ENCODE assay signal across 12 cellular contexts in the genomic region with DNA sequence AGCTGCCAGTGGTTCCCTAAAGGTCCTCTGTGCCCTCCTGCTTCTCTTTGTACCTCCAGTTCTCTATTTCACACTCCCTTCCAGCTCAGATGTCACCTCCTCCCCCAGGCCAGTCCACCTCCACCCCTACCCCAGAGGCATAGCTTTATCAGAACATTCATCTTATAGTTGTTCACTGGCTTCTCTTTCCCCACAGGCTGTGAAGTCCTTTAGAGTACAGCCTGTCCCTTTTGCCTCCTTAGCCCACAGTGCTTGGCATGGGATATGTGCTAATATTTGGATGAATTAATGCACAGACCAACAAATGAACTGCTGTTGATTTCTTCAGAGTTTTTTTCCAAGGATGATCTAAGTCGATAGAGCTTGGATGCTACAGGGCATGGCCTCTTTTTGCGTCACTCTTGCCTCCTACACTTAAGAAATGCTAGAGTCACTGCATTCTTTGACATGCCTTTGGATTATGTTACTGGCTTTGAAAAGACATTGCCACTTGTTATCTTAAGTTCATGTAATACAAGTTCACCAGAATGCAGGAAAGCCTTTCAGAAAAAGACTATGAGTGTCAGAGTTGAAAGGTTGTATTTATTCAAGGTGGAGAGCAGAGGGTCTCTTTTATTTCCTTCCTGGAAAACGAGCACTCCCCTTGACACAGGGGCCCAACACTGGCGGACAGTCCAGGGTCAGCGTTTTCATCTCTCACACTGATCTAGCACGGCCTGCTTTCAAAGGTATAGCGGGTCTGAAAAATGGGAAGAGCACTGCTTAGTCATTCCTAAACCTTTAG.
A peak's percentile ranks its signal among the peaks of the same experiment; 100 is the strongest.
DNase-seq lines count a peak whose midpoint lies in the region; ATAC-seq and TF ChIP-seq lines count a peak whose summit lies in the region.
"Had no signal": no experiment of that assay in that cellular context is flagged by ENCODE, and none has a peak within 500 bp of the region (broad histone marks: within the 10 kb centered on the region; RNA-seq: fewer than 3 reads in every experiment).

No MANE protein-coding gene starts in this region.

- H3K9me3 ChIP-seq in CD4-positive, CD25-positive, alpha-beta regulatory T cell (ENCODE audit: control insufficient read depth in 2 of 2, low read length in 2 of 2), result no peaks in the 10 kb centered on the region
- H3K9me3 ChIP-seq in MM.1S (replicated peaks; ENCODE audit: insufficient read depth, low read length) (no peaks in the 10 kb centered on the region), mesenchymal stem cell (ENCODE audit: control insufficient read depth, low read length) (peaks cover 3% of the 10 kb centered on the region)

- H3K79me1 ChIP-seq in mesenchymal stem cell (replicated peaks; ENCODE audit: low read length, poor library complexity, severe bottlenecking), result no peaks in the 10 kb centered on the region

- no peak overlapping the region for H2AK5ac ChIP-seq in mesenchymal stem cell (ENCODE audit: low read length, severe bottlenecking)

- H3K4me2 ChIP-seq in MM.1S (ENCODE audit: low read depth, low read length) (0 out of 2 replicates have a peak overlapping the region, but pooled peaks have one; percentile 58), mesenchymal stem cell (ENCODE audit: low read length, poor library complexity, severe bottlenecking) (no peak overlapping the region)

- no peaks in the 10 kb centered on the region for H3K9me3 Mint-ChIP-seq in CD4-positive, CD25-positive, alpha-beta regulatory T cell

- H2AFZ ChIP-seq in MM.1S (ENCODE audit: low read length), result no peak overlapping the region
- H2AFZ ChIP-seq in mesenchymal stem cell (ENCODE audit: low read depth, low read length), result no peak overlapping the region

- peak overlapping the region in 1 of 2 experiments; percentile 47 for H3K18ac ChIP-seq in mesenchymal stem cell (ENCODE audit: low read depth in 1 of 2, low read length in 2 of 2)

- peak overlapping the region; percentile 80 for H2BK120ac ChIP-seq in mesenchymal stem cell (ENCODE audit: low read depth, low read length)

- H3K4me3 ChIP-seq in CD4-positive, CD25-positive, alpha-beta regulatory T cell (ENCODE audit: low read depth, low read length), result no peak overlapping the region
- no peak overlapping the region for H3K4me3 ChIP-seq in MM.1S (ENCODE audit: low read length)
- H3K4me3 ChIP-seq in mesenchymal stem cell (ENCODE audit: insufficient read depth in 1 of 2, low read depth in 1 of 2, low read length in 2 of 2), result no peak overlapping the region

- H3F3A ChIP-seq in MM.1S (ENCODE audit: insufficient read depth, low read length), result peaks cover 16% of the 10 kb centered on the region

- H3K4me1 ChIP-seq in CD4-positive, CD25-positive, alpha-beta regulatory T cell (ENCODE audit: control insufficient read depth, insufficient read depth, low read length, poor library complexity, severe bottlenecking), result peaks cover 37% of the 10 kb centered on the region
- peaks cover 35% of the 10 kb centered on the region for H3K4me1 ChIP-seq in MM.1S (ENCODE audit: low read length)
- peaks cover 5% of the 10 kb centered on the region for H3K4me1 ChIP-seq in mesenchymal stem cell (ENCODE audit: control insufficient read depth, insufficient read depth, low read depth, low read length)

- H4K91ac ChIP-seq in mesenchymal stem cell (ENCODE audit: low read length), result peak overlapping the region; percentile 25

- peak overlapping the region; percentile 7 to 90 (median 86) for H3K27ac Mint-ChIP-seq in CD4-positive, CD25-positive, alpha-beta regulatory T cell

- ATAC-seq in CD4-positive, CD25-positive, alpha-beta regulatory T cell (ENCODE audit: low read depth in 2 of 2), result no peak
- ATAC-seq in GM21367 (IDR thresholded peaks at IDR 0.05; ENCODE audit: unreplicated experiment), result no peak

- peaks cover 25% of the 10 kb centered on the region for H3K36me3 Mint-ChIP-seq in CD4-positive, CD25-positive, alpha-beta regulatory T cell

- H3K9ac ChIP-seq in MM.1S (ENCODE audit: low read length) (no peak overlapping the region), mesenchymal stem cell (ENCODE audit: low read length) (no peak overlapping the region)

- no peak overlapping the region for H3K23ac ChIP-seq in mesenchymal stem cell (ENCODE audit: low read length in 2 of 2)

- peaks cover 14 to 47% (median 40%) of the 10 kb centered on the region in 4 donors for H3K4me1 Mint-ChIP-seq in CD4-positive, CD25-positive, alpha-beta regulatory T cell

- no peak overlapping the region for H3K14ac ChIP-seq in mesenchymal stem cell (ENCODE audit: low read length in 2 of 2)

- no peak overlapping the region for H4K8ac ChIP-seq in mesenchymal stem cell (ENCODE audit: low read length)

- peak overlapping the region; percentile 76 for H3K27ac ChIP-seq in CD4-positive, CD25-positive, alpha-beta regulatory T cell (ENCODE audit: insufficient read depth, low read length, poor library complexity, severe bottlenecking)
- H3K27ac ChIP-seq in MM.1S (ENCODE audit: low read length) (peak overlapping the region; percentile 71; the same call in 1 of the 2 replicates), mesenchymal stem cell (ENCODE audit: low read length, poor library complexity, severe bottlenecking) (no peak overlapping the region)

- no peaks in the 10 kb centered on the region for H3K27me3 ChIP-seq in CD4-positive, CD25-positive, alpha-beta regulatory T cell (ENCODE audit: control insufficient read depth, insufficient read depth, low read length)
- no peaks in the 10 kb centered on the region for H3K27me3 ChIP-seq in MM.1S (replicated peaks; ENCODE audit: insufficient read depth, low read length)
- H3K27me3 ChIP-seq in mesenchymal stem cell (ENCODE audit: control insufficient read depth in 1 of 2, insufficient read depth in 1 of 2, low read length in 2 of 2), result no peaks in the 10 kb centered on the region

- no peaks in the 10 kb centered on the region for H3K79me2 ChIP-seq in MM.1S (ENCODE audit: low read length)

- DNase-seq in CD4-positive, CD25-positive, alpha-beta regulatory T cell, result no peak
- DNase-seq in MM.1S (no peak), T47D (ENCODE audit: low read depth in 1 of 2, low spot score in 1 of 2) (peak; percentile 53 to 95), mesenchymal stem cell (peak; percentile 94), DMS153 (lab: John Stamatoyannopoulos, UW) (no peak), NCI-H2171 treated with DMSO at 0.1 percent for 48 hours (lab: John Stamatoyannopoulos, UW) (no peak), NK-92 (lab: John Stamatoyannopoulos, UW; ENCODE audit: unreplicated experiment) (no peak)
- DNase-seq: effector CD8-positive, alpha-beta T cell; NCI-H69; retina; stimulated activated CD8-positive, alpha-beta memory T cell treated with anti-CD3 and anti-CD28 coated beads, Interleukin-4, amount 100 ng/mL, for 48 hours had no signal

- H3K36me3 ChIP-seq in CD4-positive, CD25-positive, alpha-beta regulatory T cell (ENCODE audit: control insufficient read depth, insufficient read depth, low read length), result peaks cover 50% of the 10 kb centered on the region
- H3K36me3 ChIP-seq in MM.1S (replicated peaks; ENCODE audit: insufficient read depth, low read length) (0 out of 2 replicates have a peak, but pooled peaks cover 3% of the 10 kb centered on the region), mesenchymal stem cell (ENCODE audit: control insufficient read depth in 1 of 2, insufficient read depth in 2 of 2, low read depth in 1 of 2, low read length in 2 of 2) (peaks cover 16 to 39% of the 10 kb centered on the region in 2 experiments)

- peak overlapping the region; percentile 71 to 86 for H2BK12ac ChIP-seq in mesenchymal stem cell (ENCODE audit: low read length in 2 of 2)

- 94% methylated on average over 6 of the region's 7 CpGs for WGBS in mesenchymal stem cell

- H3K4me3 Mint-ChIP-seq in CD4-positive, CD25-positive, alpha-beta regulatory T cell, result peak overlapping the region; percentile 43 to 77 (median 46)

- TF ChIP-seq CTCF in MM.1S (IDR thresholded peaks at IDR 0.05; ENCODE audit: low read length), result no peak

- H4K20me1 ChIP-seq in MM.1S (ENCODE audit: insufficient read depth, low read length), result no peaks in the 10 kb centered on the region

- H3K9me2 ChIP-seq in MM.1S (replicated peaks; ENCODE audit: insufficient read depth, low read length), result no peaks in the 10 kb centered on the region

- in situ Hi-C loops in T47D (cut with HindIII; ENCODE audit: low pct_unique_long_range_greater_than_20kb, low sequenced_read_pairs), result no loop called here

- no peak overlapping the region for H2BK15ac ChIP-seq in mesenchymal stem cell (ENCODE audit: low read depth, poor library complexity, severe bottlenecking)

- H3K27me3 Mint-ChIP-seq in CD4-positive, CD25-positive, alpha-beta regulatory T cell, result no peaks in the 10 kb centered on the region

- peak overlapping the region; percentile 63 to 64 for H3K4ac ChIP-seq in mesenchymal stem cell (ENCODE audit: low read depth in 1 of 2, low read length in 2 of 2)

- no peak overlapping the region for H2BK5ac ChIP-seq in mesenchymal stem cell (ENCODE audit: low read depth, low read length, poor library complexity, severe bottlenecking)

Comparison
In these comparisons a context has a peak if more than half of its experiments do, and no peak if none do; other contexts are left out.
1. DNase-seq: peak in T47D (2 of 2) and mesenchymal stem cell (single experiment); none in CD4-positive, CD25-positive, alpha-beta regulatory T cell (0 of 3), MM.1S (single experiment), DMS153 (single experiment), NCI-H2171 treated with DMSO at 0.1 percent for 48 hours (single experiment) and NK-92 (single experiment).